In the genomic region with DNA sequence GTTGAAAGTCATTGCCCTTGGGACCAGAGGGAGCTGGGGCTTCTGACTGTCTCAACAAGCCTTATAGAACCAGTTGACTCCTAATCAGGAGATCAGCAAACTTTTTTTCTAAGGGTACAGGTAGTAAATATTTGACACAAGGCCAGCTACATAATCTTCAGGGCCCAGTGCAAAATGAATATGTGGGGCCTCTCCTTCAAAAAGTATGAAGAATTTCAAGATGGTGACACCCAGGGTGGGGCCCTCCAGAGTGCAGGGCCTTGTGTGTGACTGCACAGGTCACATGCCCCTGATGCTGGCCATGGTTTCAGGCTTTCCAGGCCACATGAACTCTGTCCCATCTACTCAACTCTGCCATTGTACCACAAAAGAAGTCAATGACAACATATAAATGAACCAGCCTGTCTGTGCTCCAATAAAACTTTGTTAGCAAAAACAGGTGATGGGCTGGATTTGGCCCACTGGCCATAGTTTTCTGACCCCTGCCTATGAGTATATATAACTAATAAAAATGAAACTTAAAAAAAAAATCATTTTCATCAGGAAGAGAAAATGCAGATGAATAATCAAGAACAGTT, we compare ENCODE assay signal across 19 cellular contexts. TPM values are rescaled to one million over a fixed set of nuclear protein-coding genes. Genes with fewer than 3 reads are reported as not detected.
DNase-seq lines count a peak whose midpoint lies in the region; ATAC-seq, FAIRE-seq and TF ChIP-seq lines count a peak whose summit lies in the region.
"Had no signal": no experiment of that assay in that cellular context is flagged by ENCODE, and none has a peak within 500 bp of the region (broad histone marks: within the 10 kb centered on the region; RNA-seq: fewer than 3 reads in every experiment).

No MANE protein-coding gene starts in this region.

- no peaks in the 10 kb centered on the region for H3K9me1 ChIP-seq in endothelial cell of umbilical vein (replicated peaks; ENCODE audit: control insufficient read depth, extremely low read depth, insufficient read depth, low read length)

- dilution Hi-C loops in endothelial cell of umbilical vein (cut with MboI; ENCODE audit: extremely low pct_ligation_motif_present, low sequenced_read_pairs) = no loop called here

- H3K27me3 Mint-ChIP-seq in GM23338 (ENCODE audit: insufficient read depth, low read depth, poor library complexity) = peaks cover 24% of the 10 kb centered on the region

- peaks cover 15% of the 10 kb centered on the region for H3F3A ChIP-seq in GM23338 (replicated peaks; ENCODE audit: low read depth)

- H3K9me2 ChIP-seq in GM23338 (ENCODE audit: insufficient read depth) = no peaks in the 10 kb centered on the region

- H3K27ac Mint-ChIP-seq in GM23338 = no peak overlapping the region

- H3K36me3 Mint-ChIP-seq in GM23338 (ENCODE audit: low read depth) = peaks cover 44% of the 10 kb centered on the region

- POLR2A ChIA-PET in endothelial cell of umbilical vein (lab: Charles Lee) = no interaction called here

- H3K27ac ChIP-seq in endothelial cell of umbilical vein (ENCODE audit: insufficient read depth, low read depth, low read length) = no peak overlapping the region
- no peak overlapping the region for H3K27ac ChIP-seq in osteoblast (ENCODE audit: low read depth, low read length)
- H3K27ac ChIP-seq in upper lobe of right lung = no peak overlapping the region
- no peak overlapping the region for H3K27ac ChIP-seq in left lung
- H3K27ac ChIP-seq in GM23338 (ENCODE audit: low read depth) = no peak overlapping the region
- H3K27ac ChIP-seq: BLaER1 treated with 17β-estradiol and CSF1 and Interleukin-3, amounts not matched to agents 10 nM and 100 nM; HL-60 had no signal

- no peaks in the 10 kb centered on the region for H4K20me1 ChIP-seq in endothelial cell of umbilical vein (replicated peaks; ENCODE audit: control insufficient read depth, extremely low read depth, insufficient read depth, low read length)
- H4K20me1 ChIP-seq in osteoblast (ENCODE audit: insufficient read depth, low read length) = no peaks in the 10 kb centered on the region
- H4K20me1 ChIP-seq in GM23338 (replicated peaks; ENCODE audit: insufficient read depth) = no peaks in the 10 kb centered on the region
- H4K20me1 ChIP-seq: BLaER1 treated with 17β-estradiol and CSF1 and Interleukin-3, amounts not matched to agents 10 nM and 100 nM had no signal

- TF ChIP-seq CTCF in endothelial cell of umbilical vein (IDR thresholded peaks at IDR 0.05; ENCODE audit: extremely low read depth in 1 of 2, insufficient read depth in 1 of 2, low read depth in 1 of 2, low read length in 2 of 2) = no peak
- no peak for TF ChIP-seq CTCF in osteoblast (IDR thresholded peaks at IDR 0.05; ENCODE audit: extremely low read depth, low read depth, low read length)
- no peak for TF ChIP-seq CTCF in upper lobe of right lung (IDR thresholded peaks at IDR 0.05)
- TF ChIP-seq CTCF in left lung (IDR thresholded peaks at IDR 0.05) = no peak
- no peak for TF ChIP-seq CTCF in GM23338 (conservative IDR thresholded peaks at IDR 0.05; ENCODE audit: low read depth in 2 of 2)

- CTCF ChIA-PET in endothelial cell of umbilical vein (lab: Charles Lee) = interaction anchor here (1.7 to 2.4 kb wide), 2 partner anchors 9 to 15 kb away, joined by 6 to 7 read pairs; no protein-coding TSS in a partner anchor

- H3K36me3 ChIP-seq in endothelial cell of umbilical vein (ENCODE audit: control insufficient read depth in 2 of 2, extremely low read depth in 1 of 2, insufficient read depth in 2 of 2, low read length in 2 of 2) (peaks cover 0 to 6% of the 10 kb centered on the region in 2 experiments), osteoblast (ENCODE audit: insufficient read depth, low read length) (no peaks in the 10 kb centered on the region), upper lobe of right lung (no peaks in the 10 kb centered on the region), left lung (no peaks in the 10 kb centered on the region), GM23338 (ENCODE audit: insufficient read depth) (peaks cover 14% of the 10 kb centered on the region; the same call in 1 of the 2 replicates)
- H3K36me3 ChIP-seq: BLaER1 treated with 17β-estradiol and CSF1 and Interleukin-3, amounts not matched to agents 10 nM and 100 nM had no signal

- in situ Hi-C loops in G401 (cut with HindIII; ENCODE audit: low sequenced_read_pairs) = no loop called here

- H3K4me2 ChIP-seq in endothelial cell of umbilical vein (ENCODE audit: insufficient read depth, low read length) = no peak overlapping the region
- H3K4me2 ChIP-seq in osteoblast (ENCODE audit: insufficient read depth, low read length) = no peak overlapping the region
- H3K4me2 ChIP-seq in GM23338 = no peak overlapping the region
- H3K4me2 ChIP-seq: BLaER1 treated with 17β-estradiol and CSF1 and Interleukin-3, amounts not matched to agents 10 nM and 100 nM had no signal

- peak; percentile 31 for ATAC-seq in upper lobe of right lung
- no peak for ATAC-seq in left lung
- no peak for ATAC-seq in GM23338
- ATAC-seq: GM12878, K562 had no signal

- BruUV-seq in endothelial cell of umbilical vein (replicated peaks; lab: Mats Ljungman, UMichigan) = no TSS peak

- H3K27me3 ChIP-seq in endothelial cell of umbilical vein (ENCODE audit: control insufficient read depth in 2 of 2, insufficient read depth in 2 of 2, low read length in 2 of 2) (no peaks in the 10 kb centered on the region), osteoblast (ENCODE audit: insufficient read depth, low read length) (peaks cover 4% of the 10 kb centered on the region), upper lobe of right lung (no peaks in the 10 kb centered on the region), left lung (peaks cover 0 to 4% of the 10 kb centered on the region in 2 donors), GM23338 (ENCODE audit: insufficient read depth) (no peaks in the 10 kb centered on the region)
- H3K27me3 ChIP-seq: BLaER1 treated with 17β-estradiol and CSF1 and Interleukin-3, amounts not matched to agents 10 nM and 100 nM had no signal

- DNase-seq in activated effector memory CD4-positive, alpha-beta T cell treated with anti-CD3 and anti-CD28 coated beads, Interleukin-2, amount 50 U/mL, for 16 hours = peak; percentile 30
- DNase-seq in activated effector memory CD4-positive, alpha-beta T cell treated with Interleukin-2 at 50 U/mL for 16 hours = no peak
- no peak for DNase-seq in endothelial cell of umbilical vein (ENCODE audit: low read depth, low spot score)
- peak; percentile 31 for DNase-seq in osteoblast (ENCODE audit: insufficient read length, low spot score, missing footprints)
- DNase-seq in upper lobe of right lung = peak; percentile 39
- DNase-seq in left lung = no peak
- DNase-seq in G401 (ENCODE audit: low spot score) = no peak
- DNase-seq in GM23338 (ENCODE audit: low spot score) = no peak
- DNase-seq: NCI-H146; NCI-H2227 treated with DMSO at 0.1 percent for 48 hours; NCI-H69; NK-92 treated with Interleukin-12 subunit alpha and Interleukin-12 subunit beta, amount 100 ng/mL, for 24 hours; OCI-M1 had no signal

- peak; percentile 19 for TF ChIP-seq POLR2A in endothelial cell of umbilical vein (IDR thresholded peaks at IDR 0.05; ENCODE audit: low read depth, low read length)

- peaks cover 88% of the 10 kb centered on the region for H3K79me2 ChIP-seq in endothelial cell of umbilical vein (ENCODE audit: control insufficient read depth, insufficient read depth, low read length)
- H3K79me2 ChIP-seq in osteoblast (ENCODE audit: insufficient read depth, low read length) = no peaks in the 10 kb centered on the region
- no peaks in the 10 kb centered on the region for H3K79me2 ChIP-seq in GM23338 (replicated peaks; ENCODE audit: insufficient read depth)

- peaks cover 41% of the 10 kb centered on the region for H3K4me1 Mint-ChIP-seq in GM23338

- H2AFZ ChIP-seq in endothelial cell of umbilical vein (ENCODE audit: low read depth, low read length) = no peak overlapping the region
- no peak overlapping the region for H2AFZ ChIP-seq in osteoblast (ENCODE audit: low read length)
- H2AFZ ChIP-seq in GM23338 = no peak overlapping the region

- peaks cover 42% of the 10 kb centered on the region for H3K9me3 Mint-ChIP-seq in GM23338

- H3K9me3 ChIP-seq in endothelial cell of umbilical vein (replicated peaks; ENCODE audit: control insufficient read depth, insufficient read depth, low read length) = no peaks in the 10 kb centered on the region
- H3K9me3 ChIP-seq in osteoblast (ENCODE audit: low read depth, low read length) = no peaks in the 10 kb centered on the region
- no peaks in the 10 kb centered on the region for H3K9me3 ChIP-seq in upper lobe of right lung
- peaks cover 0 to 17% of the 10 kb centered on the region in 2 donors for H3K9me3 ChIP-seq in left lung

- no peak for FAIRE-seq in endothelial cell of umbilical vein (lab: Jason Lieb, UNC)
- FAIRE-seq: GM12878, GM19239, K562 had no signal

- no peak overlapping the region for H3K4me3 ChIP-seq in endothelial cell of umbilical vein (replicated peaks in 1 of 3; ENCODE audit: insufficient read depth in 1 of 3, low read depth in 1 of 3, low read length in 3 of 3)
- H3K4me3 ChIP-seq in osteoblast (ENCODE audit: insufficient read depth, low read length) = no peak overlapping the region
- H3K4me3 ChIP-seq in upper lobe of right lung = no peak overlapping the region
- no peak overlapping the region for H3K4me3 ChIP-seq in left lung
- H3K4me3 ChIP-seq in GM23338 = no peak overlapping the region
- H3K4me3 ChIP-seq: BLaER1 treated with 17β-estradiol and CSF1 and Interleukin-3, amounts not matched to agents 10 nM and 100 nM; GM12878; K562 had no signal

- peaks cover 28% of the 10 kb centered on the region for H3K4me1 ChIP-seq in endothelial cell of umbilical vein (ENCODE audit: control insufficient read depth, extremely low read depth, insufficient read depth, low read length)
- H3K4me1 ChIP-seq in osteoblast (ENCODE audit: insufficient read depth, low read length) = peaks cover 6% of the 10 kb centered on the region
- peaks cover 3% of the 10 kb centered on the region for H3K4me1 ChIP-seq in upper lobe of right lung
- H3K4me1 ChIP-seq in left lung = peaks cover 0 to 8% of the 10 kb centered on the region in 2 donors
- peaks cover 36% of the 10 kb centered on the region for H3K4me1 ChIP-seq in GM23338 (ENCODE audit: insufficient read depth)

- intact Hi-C loops in endothelial cell of umbilical vein (cut with micrococcal nuclease) = loop anchor here (10.0 kb wide), 1 partner anchor 1934 kb away; a partner anchor contains a TSS
- intact Hi-C loops in upper lobe of right lung (cut with DNase I) = no loop called here
- intact Hi-C loops in left lung (cut with DNase I) = loop anchor here in 1 of 2 donors (10.0 kb wide), 1 partner anchor 154 kb away; no protein-coding TSS in a partner anchor

- no peak overlapping the region for H3K9ac ChIP-seq in endothelial cell of umbilical vein (replicated peaks; ENCODE audit: extremely low read depth, insufficient read depth, low read length)
- H3K9ac ChIP-seq: BLaER1 treated with 17β-estradiol and CSF1 and Interleukin-3, amounts not matched to agents 10 nM and 100 nM had no signal

- H3K4me3 Mint-ChIP-seq in GM23338 = no peak overlapping the region

RNA-seq across cellular contexts. Expression of a gene that starts 6.1 kb away (rescaled TPM):
- total RNA-seq in endothelial cell of umbilical vein = 169 TPM in 2 replicates
- 143 and 154 TPM in 2 replicates for polyA plus RNA-seq in endothelial cell of umbilical vein
- polyA plus RNA-seq in endothelial cell of umbilical vein (2011; cell fraction: cytosol; rRNA removed) = 139 and 140 TPM in 2 replicates
- 125 and 134 TPM in 2 replicates for polyA plus RNA-seq in endothelial cell of umbilical vein (2011; cell fraction: nucleus; rRNA removed)
- 160 and 182 TPM in 2 replicates for polyA plus RNA-seq in endothelial cell of umbilical vein (2012)
- 212 and 222 TPM in 2 replicates for polyA minus RNA-seq in endothelial cell of umbilical vein
- polyA minus RNA-seq in endothelial cell of umbilical vein (2011; cell fraction: cytosol; rRNA and poly(A)+ RNA removed) = not detected
- 64.9 and 76.6 TPM in 2 replicates for polyA minus RNA-seq in endothelial cell of umbilical vein (2011; cell fraction: nucleus; rRNA and poly(A)+ RNA removed)
- total RNA-seq in osteoblast = 1.1 and 3.5 TPM in 2 replicates
- total RNA-seq in upper lobe of right lung = 86.3 TPM
- 10 to 100 TPM; 20.6 to 41.8 TPM for total RNA-seq in left lung
- total RNA-seq in G401 (2014; rRNA removed; shearing (Covaris generic)) = 7.2 and 9.7 TPM in 2 replicates
- total RNA-seq in GM23338 (2014; rRNA removed; shearing (Covaris generic)) = 1.0 and 2.4 TPM in 2 replicates
- 0.32 and 0.70 TPM in 2 replicates for polyA plus RNA-seq in GM23338 (2016; fragmentation: Nextera tagmentation; extraction: Ambion mirVana)
- total RNA-seq: A172 had no signal

RNA-seq across cellular contexts. Expression of a gene that starts 7.1 kb away (rescaled TPM):
- total RNA-seq in endothelial cell of umbilical vein (30.5 and 31.4 TPM in 2 replicates), osteoblast (0.36 and 2.4 TPM in 2 replicates), upper lobe of right lung (17.2 TPM), left lung (10 to 100 TPM in 1 of 2 donors, 1 to 10 TPM in 1; 4.3 to 15.0 TPM)
- polyA plus RNA-seq in endothelial cell of umbilical vein (50.6 and 60.8 TPM in 2 replicates), GM23338 (2016; fragmentation: Nextera tagmentation; extraction: Ambion mirVana) (17.0 and 18.5 TPM in 2 replicates)
- polyA plus RNA-seq in endothelial cell of umbilical vein (2011; cell fraction: cytosol; rRNA removed) = 87.4 and 89.6 TPM in 2 replicates
- 43.1 and 43.7 TPM in 2 replicates for polyA plus RNA-seq in endothelial cell of umbilical vein (2011; cell fraction: nucleus; rRNA removed)
- 79.1 and 90.4 TPM in 2 replicates for polyA plus RNA-seq in endothelial cell of umbilical vein (2012)
- 10.3 and 10.6 TPM in 2 replicates for polyA minus RNA-seq in endothelial cell of umbilical vein
- 3.9 TPM for polyA minus RNA-seq in endothelial cell of umbilical vein (2011; cell fraction: cytosol; rRNA and poly(A)+ RNA removed)
- 3.9 and 7.0 TPM in 2 replicates for polyA minus RNA-seq in endothelial cell of umbilical vein (2011; cell fraction: nucleus; rRNA and poly(A)+ RNA removed)
- total RNA-seq in G401 (2014; rRNA removed; shearing (Covaris generic)) = 53.5 and 71.1 TPM in 2 replicates
- total RNA-seq in GM23338 (2014; rRNA removed; shearing (Covaris generic)) = 4.0 and 9.6 TPM in 2 replicates

RNA-seq across cellular contexts. Expression of a gene that starts 17.0 kb away (rescaled TPM):
- total RNA-seq in endothelial cell of umbilical vein (2.8 and 4.4 TPM in 2 replicates), osteoblast (11.9 and 18.3 TPM in 2 replicates), upper lobe of right lung (155 TPM), left lung (10 to 100 TPM; 47.9 to 94.1 TPM)
- polyA plus RNA-seq in endothelial cell of umbilical vein (3.7 and 10.9 TPM in 2 replicates), GM23338 (2016; fragmentation: Nextera tagmentation; extraction: Ambion mirVana) (0.66 and 1.7 TPM in 2 replicates)
- 4.3 and 4.6 TPM in 2 replicates for polyA plus RNA-seq in endothelial cell of umbilical vein (2011; cell fraction: cytosol; rRNA removed)
- polyA plus RNA-seq in endothelial cell of umbilical vein (2011; cell fraction: nucleus; rRNA removed) = 1.1 and 2.3 TPM in 2 replicates
- polyA plus RNA-seq in endothelial cell of umbilical vein (2012) = 37.9 and 46.9 TPM in 2 replicates
- 0.92 and 1.7 TPM in 2 replicates for polyA minus RNA-seq in endothelial cell of umbilical vein
- polyA minus RNA-seq in endothelial cell of umbilical vein (2011; cell fraction: cytosol; rRNA and poly(A)+ RNA removed) = not detected
- 1.2 TPM in 1 of 2 replicates, not detected in the other for polyA minus RNA-seq in endothelial cell of umbilical vein (2011; cell fraction: nucleus; rRNA and poly(A)+ RNA removed)
- total RNA-seq in G401 (2014; rRNA removed; shearing (Covaris generic)) = not detected in 2 replicates
- not detected in 2 replicates for total RNA-seq in GM23338 (2014; rRNA removed; shearing (Covaris generic))
- total RNA-seq: A172, K562 had no signal

Comparison
In these comparisons a context has a peak if more than half of its experiments do, and no peak if none do; other contexts are left out.
1. DNase-seq: peak in activated effector memory CD4-positive, alpha-beta T cell treated with anti-CD3 and anti-CD28 coated beads, Interleukin-2, amount 50 U/mL, for 16 hours (single experiment), osteoblast (single experiment) and upper lobe of right lung (single experiment); none in activated effector memory CD4-positive, alpha-beta T cell treated with Interleukin-2 at 50 U/mL for 16 hours (single experiment), endothelial cell of umbilical vein (single experiment), left lung (0 of 2), G401 (single experiment) and GM23338 (single experiment).